1 cellular context compared by ENCODE assay signal in the genomic region with DNA sequence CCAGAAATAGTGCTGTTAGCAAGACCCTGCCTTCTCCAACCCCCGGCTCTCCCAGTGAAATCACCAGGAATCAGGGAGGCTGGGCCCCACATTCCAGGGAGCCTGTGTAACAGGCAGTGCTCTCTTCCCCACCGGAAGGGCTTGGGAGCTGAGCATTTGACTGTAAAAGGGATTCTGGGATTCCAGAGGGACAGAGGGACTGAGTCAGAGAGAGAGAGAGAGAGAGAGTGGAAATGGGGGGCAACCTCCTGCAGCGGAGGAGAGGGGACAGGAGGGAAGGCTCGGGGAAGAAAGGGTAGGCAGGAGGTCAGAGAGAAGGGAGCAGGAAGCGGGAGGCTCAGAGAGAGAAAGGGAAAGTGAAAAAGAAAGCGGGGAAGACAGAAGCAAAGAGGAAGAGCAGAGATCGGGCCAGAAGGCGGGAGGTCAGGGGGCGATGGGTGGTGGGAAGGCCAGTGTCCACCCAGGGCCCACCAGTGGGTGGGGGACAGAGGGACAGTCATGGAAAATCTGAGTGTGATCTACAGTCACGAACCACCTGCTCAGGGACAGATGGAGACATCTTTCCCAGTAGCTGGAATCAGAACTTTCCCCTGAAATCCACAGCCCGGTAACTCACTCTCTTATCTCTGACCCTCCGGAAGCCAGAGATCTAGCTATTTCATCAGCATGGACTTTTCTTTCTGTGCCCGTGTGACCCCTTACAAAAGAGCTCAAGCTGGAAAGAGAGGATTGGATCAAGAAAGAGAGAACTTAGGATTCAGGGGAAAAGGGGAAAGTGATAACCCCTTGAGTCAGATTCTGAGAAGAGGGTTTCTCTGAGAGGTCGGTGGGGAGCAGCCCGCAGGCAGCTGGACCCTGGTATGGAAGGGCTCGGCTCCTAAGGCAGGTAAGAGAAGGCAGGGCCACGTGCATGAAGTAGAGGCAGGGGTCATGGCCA.
TF ChIP-seq lines count a peak whose summit lies in the region.

No MANE protein-coding gene starts in this region.

TF ChIP-seq in GM23338, 12 proteins besides CTCF, POLR2A, EP300 and RAD21:
- TF ChIP-seq CREB1 (CRISPR knock-in tag; IDR thresholded peaks at IDR 0.05; ENCODE audit: low read depth), result 0 out of 2 replicates have a peak, but pooled peaks have one; percentile 13
- TF ChIP-seq, protein P1, sequence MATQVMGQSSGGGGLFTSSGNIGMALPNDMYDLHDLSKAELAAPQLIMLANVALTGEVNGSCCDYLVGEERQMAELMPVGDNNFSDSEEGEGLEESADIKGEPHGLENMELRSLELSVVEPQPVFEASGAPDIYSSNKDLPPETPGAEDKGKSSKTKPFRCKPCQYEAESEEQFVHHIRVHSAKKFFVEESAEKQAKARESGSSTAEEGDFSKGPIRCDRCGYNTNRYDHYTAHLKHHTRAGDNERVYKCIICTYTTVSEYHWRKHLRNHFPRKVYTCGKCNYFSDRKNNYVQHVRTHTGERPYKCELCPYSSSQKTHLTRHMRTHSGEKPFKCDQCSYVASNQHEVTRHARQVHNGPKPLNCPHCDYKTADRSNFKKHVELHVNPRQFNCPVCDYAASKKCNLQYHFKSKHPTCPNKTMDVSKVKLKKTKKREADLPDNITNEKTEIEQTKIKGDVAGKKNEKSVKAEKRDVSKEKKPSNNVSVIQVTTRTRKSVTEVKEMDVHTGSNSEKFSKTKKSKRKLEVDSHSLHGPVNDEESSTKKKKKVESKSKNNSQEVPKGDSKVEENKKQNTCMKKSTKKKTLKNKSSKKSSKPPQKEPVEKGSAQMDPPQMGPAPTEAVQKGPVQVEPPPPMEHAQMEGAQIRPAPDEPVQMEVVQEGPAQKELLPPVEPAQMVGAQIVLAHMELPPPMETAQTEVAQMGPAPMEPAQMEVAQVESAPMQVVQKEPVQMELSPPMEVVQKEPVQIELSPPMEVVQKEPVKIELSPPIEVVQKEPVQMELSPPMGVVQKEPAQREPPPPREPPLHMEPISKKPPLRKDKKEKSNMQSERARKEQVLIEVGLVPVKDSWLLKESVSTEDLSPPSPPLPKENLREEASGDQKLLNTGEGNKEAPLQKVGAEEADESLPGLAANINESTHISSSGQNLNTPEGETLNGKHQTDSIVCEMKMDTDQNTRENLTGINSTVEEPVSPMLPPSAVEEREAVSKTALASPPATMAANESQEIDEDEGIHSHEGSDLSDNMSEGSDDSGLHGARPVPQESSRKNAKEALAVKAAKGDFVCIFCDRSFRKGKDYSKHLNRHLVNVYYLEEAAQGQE (IDR thresholded peaks at IDR 0.05; ENCODE audit: unreplicated experiment), result no peak
